Comparison of ENCODE assay signal across 12 cellular contexts in the genomic region with DNA sequence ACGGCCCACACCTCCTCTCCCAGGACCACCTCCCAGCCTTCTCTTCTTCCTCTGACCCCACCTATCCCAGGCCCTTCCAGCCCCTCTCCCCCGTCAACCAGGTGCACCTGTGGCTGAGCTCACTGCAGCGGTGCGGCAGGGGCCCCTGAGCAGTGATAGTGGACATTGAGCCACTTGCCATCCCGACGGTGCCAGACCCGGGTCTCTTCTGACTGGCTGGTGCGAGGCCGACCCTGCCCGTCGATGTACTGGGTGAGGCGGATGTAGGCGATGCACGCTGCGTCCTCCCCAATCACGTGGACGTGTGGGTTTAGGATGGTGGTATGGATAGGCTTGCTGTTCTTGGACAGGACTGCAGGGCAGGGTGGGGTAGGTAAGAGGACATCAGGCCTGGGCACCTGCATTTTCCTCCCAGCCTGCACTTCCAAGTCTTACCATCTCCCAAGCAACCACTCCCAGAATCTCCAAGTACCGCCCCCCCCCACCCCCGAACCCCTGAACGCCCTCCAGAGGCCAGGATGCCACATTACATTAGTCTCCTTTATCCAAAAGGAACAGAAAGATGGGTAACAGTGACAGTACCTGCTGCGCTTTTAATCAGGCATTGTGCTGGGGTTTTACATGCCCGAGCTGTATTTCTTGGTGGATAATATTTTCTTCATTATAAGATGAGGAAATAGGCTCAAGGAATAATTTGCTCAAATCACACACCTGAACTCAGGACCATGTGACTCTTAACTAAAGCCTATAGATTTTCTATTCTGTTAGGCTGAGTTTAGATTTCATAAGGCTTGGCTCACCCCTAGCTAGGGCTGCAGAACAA. TPM values are rescaled to one million over a fixed set of nuclear protein-coding genes. Genes with fewer than 3 reads are reported as not detected.
DNase-seq lines count a peak whose midpoint lies in the region; ATAC-seq, FAIRE-seq and TF ChIP-seq lines count a peak whose summit lies in the region.
"Had no signal": no experiment of that assay in that cellular context is flagged by ENCODE, and none has a peak within 500 bp of the region (broad histone marks: within the 10 kb centered on the region; RNA-seq: fewer than 3 reads in every experiment).

No MANE protein-coding gene starts in this region.

- H3K9me2 ChIP-seq in PC-9 (ENCODE audit: insufficient read depth), result no peaks in the 10 kb centered on the region

- H3F3A ChIP-seq in PC-9 (ENCODE audit: insufficient read depth, low read depth), result peaks cover 77% of the 10 kb centered on the region

- no peak overlapping the region for H3K4me2 ChIP-seq in PC-9

- H3K4me1 ChIP-seq in left ventricle myocardium inferior (peaks cover 35% of the 10 kb centered on the region), right cardiac atrium (ENCODE audit: control insufficient read depth, insufficient read depth, low read length) (no peaks in the 10 kb centered on the region), PC-9 (replicated peaks; ENCODE audit: insufficient read depth) (peaks cover 9% of the 10 kb centered on the region; the same call in 1 of the 2 replicates), esophagus muscularis mucosa (peaks cover 15 to 51% (median 46%) of the 10 kb centered on the region in 4 donors), pancreas (peaks cover 5 to 7% (median 6%) of the 10 kb centered on the region in 3 donors)

- H3K27ac ChIP-seq in left ventricle myocardium inferior (replicated peaks), result peak overlapping the region; percentile 51
- H3K27ac ChIP-seq in right cardiac atrium (ENCODE audit: low read length), result no peak overlapping the region
- H3K27ac ChIP-seq in PC-9, result no peak overlapping the region
- H3K27ac ChIP-seq in esophagus muscularis mucosa (replicated peaks in 1 of 4), result peak overlapping the region in 3 of 4 donors; percentile 13 to 78 (median 61)
- peak overlapping the region in 1 of 4 donors; percentile 11 for H3K27ac ChIP-seq in pancreas

- TF ChIP-seq EP300 in esophagus muscularis mucosa (IDR thresholded peaks at IDR 0.05), result no peak

- H3K4me3 ChIP-seq in left ventricle myocardium inferior (no peak overlapping the region), right cardiac atrium (ENCODE audit: low read length) (no peak overlapping the region), PC-9 (no peak overlapping the region), esophagus muscularis mucosa (no peak overlapping the region), pancreas (no peak overlapping the region)

- CTCF ChIA-PET in PC-9 (lab: Charles Lee), result no interaction called here

- POLR2A ChIA-PET in PC-9 (lab: Charles Lee; ENCODE audit: unreplicated experiment), result interaction anchor here (0.5 to 0.6 kb wide), 2 partner anchors 145 to 167 kb away, joined by 3 to 8 read pairs; no protein-coding TSS in a partner anchor

- H3K36me3 ChIP-seq in left ventricle myocardium inferior (peaks cover 30% of the 10 kb centered on the region), PC-9 (ENCODE audit: low read depth) (peaks cover 29% of the 10 kb centered on the region), esophagus muscularis mucosa (peaks cover 27 to 76% (median 50%) of the 10 kb centered on the region in 4 donors), pancreas (no peaks in the 10 kb centered on the region)

- H3K27me3 ChIP-seq in left ventricle myocardium inferior (ENCODE audit: low read depth) (no peaks in the 10 kb centered on the region), right cardiac atrium (ENCODE audit: control insufficient read depth, insufficient read depth) (no peaks in the 10 kb centered on the region), PC-9 (ENCODE audit: insufficient read depth, low read depth) (no peaks in the 10 kb centered on the region), esophagus muscularis mucosa (peaks cover 0 to 3% (median 0%) of the 10 kb centered on the region in 4 donors), pancreas (no peaks in the 10 kb centered on the region)

- peaks cover 4% of the 10 kb centered on the region; the same call in 1 of the 2 replicates for H3K79me2 ChIP-seq in PC-9 (ENCODE audit: low read depth)

- no peak for TF ChIP-seq POLR2A in esophagus muscularis mucosa (IDR thresholded peaks at IDR 0.05; ENCODE audit: low read depth)

- intact Hi-C loops in left ventricle myocardium inferior (cut with micrococcal nuclease) (no loop called here), right cardiac atrium (cut with DNase I) (no loop called here), PC-9 (cut with micrococcal nuclease; ENCODE audit: unreplicated experiment) (no loop called here), esophagus muscularis mucosa (cut with DNase I) (no loop called here), left colon (cut with DNase I, micrococcal nuclease) (no loop called here), pancreas (cut with DNase I) (no loop called here)

- 84% methylated on average over 22 of the region's 22 CpGs for WGBS in right cardiac atrium
- 74% methylated on average over 12 of the region's 22 CpGs for WGBS in esophagus muscularis mucosa
- 83 to 85% methylated on average over 22 of the region's 22 CpGs for whole genome bisulfite sequencing in pancreas, 2 donors

- H2AFZ ChIP-seq in PC-9, result no peak overlapping the region

- FAIRE-seq in pancreas (lab: Jason Lieb, UNC), result no peak

- peaks cover 35% of the 10 kb centered on the region for H4K20me1 ChIP-seq in PC-9 (ENCODE audit: insufficient read depth)

- TF ChIP-seq CTCF in left ventricle myocardium inferior (IDR thresholded peaks at IDR 0.05; ENCODE audit: borderline replicate concordance) (no peak), PC-9 (conservative IDR thresholded peaks at IDR 0.05) (peak; percentile 68), esophagus muscularis mucosa (IDR thresholded peaks at IDR 0.05) (peak in 2 of 3 experiments; percentile 17 to 34), pancreas (IDR thresholded peaks at IDR 0.05) (no peak)

- ATAC-seq in right cardiac atrium (no peak), HG02852 (IDR thresholded peaks at IDR 0.05; ENCODE audit: unreplicated experiment) (no peak), left colon (no peak), pancreas (no peak)

- no peak for DNase-seq in left ventricle myocardium inferior
- DNase-seq in right cardiac atrium, result no peak
- no peak for DNase-seq in PC-9
- no peak for DNase-seq in esophagus muscularis mucosa (ENCODE audit: extremely low spot score)
- DNase-seq in left colon, result no peak
- no peak for DNase-seq in activated naive CD4-positive, alpha-beta T cell (lab: John Stamatoyannopoulos, UW)
- no peak for DNase-seq in pancreas
- DNase-seq: activated CD4-positive, CD25-positive, alpha-beta regulatory T cell treated with anti-CD3 and anti-CD28 coated beads, Interleukin-2, amount 50 U/mL, for 72 hours; caudate nucleus; NCI-H1105 treated with DMSO at 0.1 percent for 48 hours; stimulated activated CD4-positive, alpha-beta T cell treated with anti-CD3 and anti-CD28 coated beads, Interleukin-4, amount 100 ng/mL, for 24 hours had no signal

- no TSS peak for BruUV-seq in PC-9 (replicated peaks; lab: Mats Ljungman, UMichigan)

- no peaks in the 10 kb centered on the region for H3K9me3 ChIP-seq in left ventricle myocardium inferior (replicated peaks)
- H3K9me3 ChIP-seq in right cardiac atrium (ENCODE audit: control insufficient read depth, low read length), result no peaks in the 10 kb centered on the region
- no peaks in the 10 kb centered on the region for H3K9me3 ChIP-seq in PC-9 (ENCODE audit: insufficient read depth, low read depth)
- H3K9me3 ChIP-seq in esophagus muscularis mucosa, result no peaks in the 10 kb centered on the region
- H3K9me3 ChIP-seq in pancreas, result no peaks in the 10 kb centered on the region

RNA-seq across cellular contexts. Expression of gene NDST2, which starts 3.7 kb away (rescaled TPM):
- 11.2 TPM for total RNA-seq in left ventricle myocardium inferior
- 10 to 100 TPM; 13.8 to 17.5 (median 15.5) TPM for total RNA-seq in right cardiac atrium
- 9.6 TPM for polyA plus RNA-seq in right cardiac atrium
- 20.4 and 22.8 TPM in 2 replicates for total RNA-seq in PC-9 (2021)
- 10 to 100 TPM; 26.8 to 38.3 (median 31.1) TPM for total RNA-seq in esophagus muscularis mucosa
- total RNA-seq in left colon, result 10 to 100 TPM; 21.4 to 24.3 TPM
- total RNA-seq in pancreas, result 10 to 100 TPM in 3 of 6 donors, 1 to 10 TPM in 3; 7.8 to 20.5 (median 10.2) TPM
- polyA plus RNA-seq in pancreas, result 10 to 100 TPM; 12.6 to 17.7 TPM

RNA-seq across cellular contexts. Expression of gene ZSWIM8, which starts 29.7 kb away (rescaled TPM):
- total RNA-seq in left ventricle myocardium inferior (46.2 TPM), right cardiac atrium (10 to 100 TPM; 53.3 to 67.3 (median 62.9) TPM), PC-9 (2021) (49.2 and 70.0 TPM in 2 replicates), esophagus muscularis mucosa (100 to 1,000 TPM in 3 of 4 donors, 10 to 100 TPM in 1; 66.4 to 123 (median 107) TPM), left colon (10 to 100 TPM; 60.4 to 67.1 TPM), pancreas (10 to 100 TPM; 20.7 to 73.3 (median 38.0) TPM)
- polyA plus RNA-seq in right cardiac atrium (61.2 TPM), pancreas (100 to 1,000 TPM; 160 to 187 TPM)

RNA-seq across cellular contexts. Expression of gene CHCHD1, which starts 33.3 kb away (rescaled TPM):
- total RNA-seq in left ventricle myocardium inferior (27.4 TPM), right cardiac atrium (10 to 100 TPM; 20.6 to 28.1 (median 23.2) TPM), PC-9 (2021) (44.1 and 44.5 TPM in 2 replicates), esophagus muscularis mucosa (10 to 100 TPM; 14.9 to 32.0 (median 25.6) TPM), left colon (10 to 100 TPM; 26.0 to 28.5 TPM), pancreas (1 to 10 TPM; 4.4 to 9.6 (median 7.3) TPM)
- polyA plus RNA-seq in right cardiac atrium (76.8 TPM), pancreas (10 to 100 TPM; 26.3 to 31.7 TPM)

RNA-seq across cellular contexts. Expression of gene CAMK2G, which starts 59.2 kb away (rescaled TPM):
- total RNA-seq in left ventricle myocardium inferior, result 12.5 TPM
- total RNA-seq in right cardiac atrium, result 10 to 100 TPM; 10.0 to 18.2 (median 13.7) TPM
- polyA plus RNA-seq in right cardiac atrium, result 7.3 TPM
- total RNA-seq in PC-9 (2021), result 125 and 147 TPM in 2 replicates
- 100 to 1,000 TPM in 3 of 4 donors, 10 to 100 TPM in 1; 96.4 to 201 (median 159) TPM for total RNA-seq in esophagus muscularis mucosa
- 10 to 100 TPM; 52.3 to 56.1 TPM for total RNA-seq in left colon
- total RNA-seq in pancreas, result 10 to 100 TPM in 1 of 6 donors, 1 to 10 TPM in 5; 5.3 to 10.5 (median 7.6) TPM
- 10 to 100 TPM in 1 of 2 donors, 1 to 10 TPM in 1; 9.0 to 18.4 TPM for polyA plus RNA-seq in pancreas

Comparison
In these comparisons a context has a peak if more than half of its experiments do, and no peak if none do; other contexts are left out.
1. H3K27ac ChIP-seq: peak in left ventricle myocardium inferior (single experiment) and esophagus muscularis mucosa (3 of 4); none in right cardiac atrium (single experiment) and PC-9 (single experiment).
2. CTCF ChIP-seq: peak in PC-9 (single experiment) and esophagus muscularis mucosa (2 of 3); none in left ventricle myocardium inferior (single experiment) and pancreas (0 of 4).